18 cellular contexts compared by ENCODE assay signal in the genomic region with DNA sequence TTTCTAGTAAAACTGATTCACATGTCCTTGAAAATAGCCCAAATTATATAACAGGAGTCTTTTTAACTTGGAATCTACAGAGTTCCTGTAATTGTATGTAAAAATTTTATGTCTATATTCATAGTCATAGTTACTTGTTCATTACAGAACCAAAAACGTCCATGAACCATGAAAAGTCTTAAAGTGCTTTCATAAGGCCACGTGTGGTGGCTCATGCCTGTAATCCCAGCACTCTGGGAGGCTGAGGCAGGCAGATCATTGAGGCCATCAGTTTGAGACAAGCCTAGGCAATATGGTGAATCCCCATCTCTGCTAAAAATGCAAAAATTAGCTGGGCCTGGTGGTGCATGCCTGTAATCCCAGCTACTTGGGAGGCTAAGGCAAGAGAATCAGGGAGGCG. TPM values are rescaled to one million over a fixed set of nuclear protein-coding genes. Genes with fewer than 3 reads are reported as not detected.
DNase-seq lines count a peak whose midpoint lies in the region; ATAC-seq, FAIRE-seq and TF ChIP-seq lines count a peak whose summit lies in the region.
"Had no signal": no experiment of that assay in that cellular context is flagged by ENCODE, and none has a peak within 500 bp of the region (broad histone marks: within the 10 kb centered on the region; RNA-seq: fewer than 3 reads in every experiment).

No MANE protein-coding gene starts in this region.

- H3K4me1 ChIP-seq in kidney (ENCODE audit: control insufficient read depth in 1 of 2, insufficient read depth in 1 of 2, low read depth in 1 of 2, low read length in 2 of 2) = peaks cover 0 to 2% of the 10 kb centered on the region in 2 donors
- H3K4me1 ChIP-seq: BLaER1 had no signal

- intact Hi-C loops in activated CD4-positive, alpha-beta T cell treated with anti-CD3 and anti-CD28 coated beads, Interleukin-2, amount 10 ng/mL, durations not matched to agents 24 days and 14 days (cut with micrococcal nuclease) = no loop called here
- intact Hi-C loops in kidney (cut with DNase I) = loop anchor here (10.0 kb wide), 1 partner anchor 59 kb away; no protein-coding TSS in a partner anchor

- no peaks in the 10 kb centered on the region for H3K36me3 ChIP-seq in kidney (ENCODE audit: control insufficient read depth in 1 of 2, insufficient read depth in 2 of 2, low read length in 2 of 2)

- peak; percentile 41 for ATAC-seq in HG02870 (IDR thresholded peaks at IDR 0.05; ENCODE audit: unreplicated experiment)
- ATAC-seq in activated T-helper 17 cell treated with anti-CD3 and anti-CD28 coated beads, Interleukin-2, amount 50 U/mL, for 72 hours (replicated peaks) = peak; percentile 32

- no peak for FAIRE-seq in kidney (lab: Jason Lieb, UNC)
- FAIRE-seq: GM18507 had no signal

- H3K27me3 Mint-ChIP-seq in activated CD4-positive, alpha-beta T cell treated with anti-CD3 and anti-CD28 coated beads, Interleukin-2, amount 10 ng/mL, durations not matched to agents 24 days and 14 days = no peaks in the 10 kb centered on the region
- no peaks in the 10 kb centered on the region for H3K27me3 Mint-ChIP-seq in activated T-helper 17 cell treated with anti-CD3 and anti-CD28 coated beads, Interleukin-2, amount 50 U/mL, for 72 hours
- H3K27me3 Mint-ChIP-seq: CD8-positive, alpha-beta memory T cell; IgD-negative memory B cell had no signal

- DNase-seq in activated CD4-positive, alpha-beta T cell treated with anti-CD3 and anti-CD28 coated beads, Interleukin-2, amount 10 ng/mL, durations not matched to agents 24 days and 14 days = peak; percentile 46
- DNase-seq in activated CD4-positive, alpha-beta T cell treated with anti-CD3 and anti-CD28 coated beads, Interleukin-2, amount 50 U/mL, for 1 hour = no peak
- DNase-seq in NCI-H146 treated with DMSO at 0.1 percent for 48 hours (lab: John Stamatoyannopoulos, UW; ENCODE audit: unreplicated experiment) (no peak), medulla oblongata (ENCODE audit: extremely low spot score) (no peak), kidney (no peak)
- DNase-seq: 8988T; AML-193; Calu3; CD8-positive, alpha-beta memory T cell; DMS 273 treated with DMSO at 0.1 percent for 48 hours; GOT3; H9; KG1 had no signal

- no peak overlapping the region for H3K4me3 ChIP-seq in kidney (ENCODE audit: low read length in 2 of 2)
- H3K4me3 ChIP-seq: BLaER1 had no signal

- no peaks in the 10 kb centered on the region for H3K9me3 Mint-ChIP-seq in activated CD4-positive, alpha-beta T cell treated with anti-CD3 and anti-CD28 coated beads, Interleukin-2, amount 10 ng/mL, durations not matched to agents 24 days and 14 days
- H3K9me3 Mint-ChIP-seq in activated T-helper 17 cell treated with anti-CD3 and anti-CD28 coated beads, Interleukin-2, amount 50 U/mL, for 72 hours = no peaks in the 10 kb centered on the region
- H3K9me3 Mint-ChIP-seq: CD8-positive, alpha-beta memory T cell; H9; IgD-negative memory B cell had no signal

- H3K9me3 ChIP-seq in kidney (ENCODE audit: control insufficient read depth in 1 of 2, low read length in 2 of 2) = no peaks in the 10 kb centered on the region
- H3K9me3 ChIP-seq: BLaER1 had no signal

- peaks cover 11% of the 10 kb centered on the region for H3K36me3 Mint-ChIP-seq in activated CD4-positive, alpha-beta T cell treated with anti-CD3 and anti-CD28 coated beads, Interleukin-2, amount 10 ng/mL, durations not matched to agents 24 days and 14 days (ENCODE audit: low read depth)
- peaks cover 13% of the 10 kb centered on the region for H3K36me3 Mint-ChIP-seq in activated T-helper 17 cell treated with anti-CD3 and anti-CD28 coated beads, Interleukin-2, amount 50 U/mL, for 72 hours (ENCODE audit: low read depth)

- no peak overlapping the region for H3K9ac ChIP-seq in kidney (ENCODE audit: low read length in 2 of 2)
- H3K9ac ChIP-seq: BLaER1 had no signal

- peaks cover 33% of the 10 kb centered on the region for H3K4me1 Mint-ChIP-seq in activated CD4-positive, alpha-beta T cell treated with anti-CD3 and anti-CD28 coated beads, Interleukin-2, amount 10 ng/mL, durations not matched to agents 24 days and 14 days
- H3K4me1 Mint-ChIP-seq in activated T-helper 17 cell treated with anti-CD3 and anti-CD28 coated beads, Interleukin-2, amount 50 U/mL, for 72 hours = peaks cover 27% of the 10 kb centered on the region
- H3K4me1 Mint-ChIP-seq: H9 had no signal

- H3K4me3 Mint-ChIP-seq in activated CD4-positive, alpha-beta T cell treated with anti-CD3 and anti-CD28 coated beads, Interleukin-2, amount 10 ng/mL, durations not matched to agents 24 days and 14 days = no peak overlapping the region
- H3K4me3 Mint-ChIP-seq in activated T-helper 17 cell treated with anti-CD3 and anti-CD28 coated beads, Interleukin-2, amount 50 U/mL, for 72 hours = peak overlapping the region; percentile 57
- H3K4me3 Mint-ChIP-seq: CD8-positive, alpha-beta memory T cell; H9; IgD-negative memory B cell had no signal

- no peak overlapping the region for H3K27ac ChIP-seq in kidney (ENCODE audit: low read depth in 2 of 2, low read length in 2 of 2)
- H3K27ac ChIP-seq: BLaER1 had no signal

- H3K27ac Mint-ChIP-seq in activated CD4-positive, alpha-beta T cell treated with anti-CD3 and anti-CD28 coated beads, Interleukin-2, amount 10 ng/mL, durations not matched to agents 24 days and 14 days = no peak overlapping the region
- no peak overlapping the region for H3K27ac Mint-ChIP-seq in activated T-helper 17 cell treated with anti-CD3 and anti-CD28 coated beads, Interleukin-2, amount 50 U/mL, for 72 hours
- H3K27ac Mint-ChIP-seq: H9 had no signal

- TF ChIP-seq CTCF in kidney (IDR thresholded peaks at IDR 0.05; ENCODE audit: borderline replicate concordance, extremely low read depth, insufficient read depth) = no peak

RNA-seq across cellular contexts. Expression of gene GALNT4, which starts 48.4 kb away (rescaled TPM):
- 6.9 and 7.6 TPM in 2 replicates for total RNA-seq in activated CD4-positive, alpha-beta T cell treated with anti-CD3 and anti-CD28 coated beads, Interleukin-2, amount 10 ng/mL, durations not matched to agents 24 days and 14 days
- 10 to 100 TPM; 15.1 to 16.7 TPM for total RNA-seq in activated T-helper 17 cell treated with anti-CD3 and anti-CD28 coated beads, Interleukin-2, amount 50 U/mL, for 72 hours
- 14.4 TPM for total RNA-seq in kidney
- polyA plus RNA-seq in kidney (ENCODE audit: insufficient read depth, low read depth, low replicate concordance) = 2.6 TPM

RNA-seq across cellular contexts. Expression of gene POC1B, which starts 49.6 kb away (rescaled TPM):
- total RNA-seq in activated CD4-positive, alpha-beta T cell treated with anti-CD3 and anti-CD28 coated beads, Interleukin-2, amount 10 ng/mL, durations not matched to agents 24 days and 14 days = 21.5 and 22.6 TPM in 2 replicates
- 10 to 100 TPM; 47.5 to 54.3 TPM for total RNA-seq in activated T-helper 17 cell treated with anti-CD3 and anti-CD28 coated beads, Interleukin-2, amount 50 U/mL, for 72 hours
- 16.7 TPM for total RNA-seq in kidney
- polyA plus RNA-seq in kidney (ENCODE audit: insufficient read depth, low read depth, low replicate concordance) = 11.7 TPM
